In genomic region chr5:97405941-97406340, GRCh38 we compare ENCODE assay signal across 1 cellular context.
TF ChIP-seq lines count a peak whose summit lies in the region.

No MANE protein-coding gene starts in this region.

TF ChIP-seq in H1, 55 proteins besides CTCF, POLR2A, EP300 and RAD21:
- TF ChIP-seq BACH1 (IDR thresholded peaks at IDR 0.05; ENCODE audit: low read length): no peak
- no peak for TF ChIP-seq CEBPB (IDR thresholded peaks at IDR 0.05; ENCODE audit: low read depth, low read length)
- TF ChIP-seq EZH2 (IDR thresholded peaks at IDR 0.05; ENCODE audit: low read depth, low read length, severe bottlenecking): no peak
- TF ChIP-seq SP4 (IDR thresholded peaks at IDR 0.05; ENCODE audit: low read length): no peak
- no peak for TF ChIP-seq CTBP2 (IDR thresholded peaks at IDR 0.05; ENCODE audit: borderline replicate concordance, insufficient read depth, insufficient read length, low read length)
- TF ChIP-seq CBX5 (IDR thresholded peaks at IDR 0.05; ENCODE audit: low read depth, low read length): no peak
